ENCODE assay signal across 6 cellular contexts in genomic region chr19:39890755-39891551, GRCh38.
"Had no signal": no experiment of that assay in that cellular context is flagged by ENCODE, and none has a peak within 500 bp of the region (broad histone marks: within the 10 kb centered on the region; RNA-seq: fewer than 3 reads in every experiment).

No MANE protein-coding gene starts in this region.

- H3K27me3 ChIP-seq: pancreas had no signal

- ATAC-seq: activated CD8-positive, alpha-beta memory T cell treated with anti-CD3 and anti-CD28 coated beads, Interleukin-2, amount 10 ng/mL, durations not matched to agents 7 days and 5 days had no signal

- H3K9me3 ChIP-seq: pancreas, tibial nerve had no signal

- H3K4me1 ChIP-seq: tibial nerve had no signal

- H3K36me3 Mint-ChIP-seq: activated CD8-positive, alpha-beta memory T cell treated with anti-CD3 and anti-CD28 coated beads, Interleukin-2, amount 10 ng/mL, durations not matched to agents 7 days and 5 days had no signal

- H3K36me3 ChIP-seq: pancreas, tibial nerve had no signal

- H3K9me3 Mint-ChIP-seq: activated T-cell treated with anti-CD3 and anti-CD28 coated beads, Interleukin-2, amount 50 U/mL, for 72 hours; immature natural killer cell had no signal

- H3K4me3 Mint-ChIP-seq: activated CD8-positive, alpha-beta memory T cell treated with anti-CD3 and anti-CD28 coated beads, Interleukin-2, amount 10 ng/mL, durations not matched to agents 7 days and 5 days; activated T-cell treated with anti-CD3 and anti-CD28 coated beads, Interleukin-2, amount 50 U/mL, for 72 hours had no signal

- H3K27ac Mint-ChIP-seq: activated CD8-positive, alpha-beta memory T cell treated with anti-CD3 and anti-CD28 coated beads, Interleukin-2, amount 10 ng/mL, durations not matched to agents 7 days and 5 days; activated T-cell treated with anti-CD3 and anti-CD28 coated beads, Interleukin-2, amount 50 U/mL, for 72 hours had no signal

- H3K27me3 Mint-ChIP-seq: activated CD8-positive, alpha-beta memory T cell treated with anti-CD3 and anti-CD28 coated beads, Interleukin-2, amount 10 ng/mL, durations not matched to agents 7 days and 5 days had no signal

- H3K4me3 ChIP-seq: pancreas, tibial nerve had no signal

- H3K4me1 Mint-ChIP-seq: activated CD8-positive, alpha-beta memory T cell treated with anti-CD3 and anti-CD28 coated beads, Interleukin-2, amount 10 ng/mL, durations not matched to agents 7 days and 5 days had no signal

- H3K27ac ChIP-seq: pancreas, tibial nerve had no signal

- DNase-seq: activated CD8-positive, alpha-beta memory T cell treated with anti-CD3 and anti-CD28 coated beads, Interleukin-2, amount 10 ng/mL, durations not matched to agents 7 days and 5 days; activated naive CD4-positive, alpha-beta T cell treated with Interleukin-2 at 50 U/mL for 16 hours; activated T-cell treated with anti-CD3 and anti-CD28 coated beads, Interleukin-2, amount 50 U/mL, for 72 hours had no signal
